10 cellular contexts compared by ENCODE assay signal in the genomic region with DNA sequence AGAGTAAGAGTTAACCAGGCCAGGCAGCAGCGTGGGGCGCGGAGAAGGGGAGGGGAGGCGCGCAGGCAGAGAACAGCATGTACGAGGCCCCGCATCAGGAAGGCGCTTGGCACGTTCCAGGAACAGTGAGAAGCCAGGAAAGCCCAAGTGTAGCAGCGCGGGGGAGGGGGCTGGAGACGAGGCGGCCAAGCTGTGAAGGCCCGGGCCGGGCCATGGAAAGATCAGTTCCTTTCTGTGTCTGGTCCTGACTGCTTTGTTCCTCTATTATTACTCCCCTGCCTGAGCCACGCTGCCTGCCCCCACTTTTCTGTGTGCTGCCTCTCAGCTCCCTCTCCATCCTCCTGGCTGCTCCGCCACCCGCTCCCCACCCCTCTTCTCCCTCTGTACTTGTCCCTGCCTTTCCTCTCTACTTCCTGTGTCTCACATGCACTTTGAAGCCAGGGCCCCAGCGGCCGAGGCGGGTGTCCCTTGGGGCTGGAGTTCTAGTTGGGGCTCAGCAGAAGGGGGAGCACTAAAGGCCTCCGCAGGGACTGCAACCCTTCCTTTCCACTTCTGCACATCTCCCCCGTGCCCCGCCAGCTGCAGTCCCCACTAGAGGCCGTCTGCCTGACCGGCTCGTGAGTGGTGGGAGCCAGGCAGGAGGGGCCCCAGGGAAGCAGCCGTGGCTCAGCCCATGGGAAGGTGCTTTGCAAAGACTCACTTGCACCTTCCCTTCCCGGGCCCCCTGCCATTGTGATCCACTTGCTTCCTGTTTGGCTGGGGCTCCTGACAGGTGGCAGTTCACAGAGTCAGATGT.
DNase-seq lines count a peak whose midpoint lies in the region; ATAC-seq and TF ChIP-seq lines count a peak whose summit lies in the region.
"Had no signal": no experiment of that assay in that cellular context is flagged by ENCODE, and none has a peak within 500 bp of the region (broad histone marks: within the 10 kb centered on the region; RNA-seq: fewer than 3 reads in every experiment).

No MANE protein-coding gene starts in this region.

- TF ChIP-seq CTCF in tibial artery (IDR thresholded peaks at IDR 0.05), result peak; percentile 14 to 27

- DNase-seq in NCI-H1105 (lab: John Stamatoyannopoulos, UW), result peak; percentile 15
- DNase-seq in NCI-H1105 treated with DMSO at 0.1 percent for 48 hours (lab: John Stamatoyannopoulos, UW), result no peak
- DNase-seq in medulla oblongata (ENCODE audit: extremely low spot score), result peak; percentile 23
- peak; percentile 84 to 94 for DNase-seq in tibial artery
- DNase-seq: HFFc6 had no signal

- intact Hi-C loops in tibial artery (cut with DNase I; ENCODE audit: low total_unique reads), result loop anchor here (10.0 kb wide), 1 partner anchor 65 kb away; the partner anchor contains the start of gene PRDM11

- H3K36me3 ChIP-seq in ectodermal cell (ENCODE audit: control insufficient read depth, insufficient read depth, low read length), result no peaks in the 10 kb centered on the region
- peaks cover 13 to 51% (median 17%) of the 10 kb centered on the region in 3 donors for H3K36me3 ChIP-seq in tibial artery

- ATAC-seq in HG03571 (IDR thresholded peaks at IDR 0.05; ENCODE audit: unreplicated experiment), result no peak
- ATAC-seq in GM18498 (IDR thresholded peaks at IDR 0.05; ENCODE audit: unreplicated experiment), result no peak
- no peak for ATAC-seq in GM18907 (IDR thresholded peaks at IDR 0.05; ENCODE audit: unreplicated experiment)

- H3K4me1 ChIP-seq in ectodermal cell (ENCODE audit: control insufficient read depth, insufficient read depth, low read length) (peaks cover 17% of the 10 kb centered on the region), tibial artery (peaks cover 0 to 33% (median 24%) of the 10 kb centered on the region in 4 donors)

- H3K9me3 ChIP-seq in ectodermal cell (ENCODE audit: control insufficient read depth, low read length) (no peaks in the 10 kb centered on the region), tibial artery (no peaks in the 10 kb centered on the region)

- 28 to 33% methylated on average over 29 of the region's 29 CpGs for WGBS in ectodermal cell, 2 experiments

- H3K4me3 ChIP-seq in ectodermal cell (ENCODE audit: insufficient read depth, low read depth, low read length) (no peak overlapping the region), tibial artery (peak overlapping the region; percentile 15 to 20)

- peak overlapping the region; percentile 8 for H3K27ac ChIP-seq in ectodermal cell (ENCODE audit: insufficient read depth, low read depth, low read length, poor library complexity, severe bottlenecking)
- peak overlapping the region; percentile 69 to 86 for H3K27ac ChIP-seq in tibial artery
- H3K27ac ChIP-seq: 22Rv1 had no signal

- no peaks in the 10 kb centered on the region for H3K27me3 ChIP-seq in ectodermal cell (ENCODE audit: control insufficient read depth, insufficient read depth, low read length, poor library complexity, severe bottlenecking)
- no peaks in the 10 kb centered on the region for H3K27me3 ChIP-seq in tibial artery
